20 cellular contexts compared by ENCODE assay signal in genomic region chr16:10916534-10916933, GRCh38. TPM values are rescaled to one million over a fixed set of nuclear protein-coding genes. Genes with fewer than 3 reads are reported as not detected.
"Had no signal": no experiment of that assay in that cellular context is flagged by ENCODE, and none has a peak within 500 bp of the region (broad histone marks: within the 10 kb centered on the region; RNA-seq: fewer than 3 reads in every experiment).

No MANE protein-coding gene starts in this region.

- H3K4me3 Mint-ChIP-seq: mesothelial cell of epicardium, nephron progenitor cell had no signal

- ATAC-seq: left lobe of liver had no signal

- DNase-seq: activated CD4-positive, alpha-beta T cell treated with anti-CD3 and anti-CD28 coated beads, Interleukin-2, amount 50 U/mL, for 1 hour; dermis blood vessel endothelial cell; foreskin melanocyte; glutamatergic neuron; nephron progenitor cell; nucleus accumbens; posterior cingulate gyrus; stimulated activated naive CD8-positive, alpha-beta T cell treated with anti-CD3 and anti-CD28 coated beads, Interleukin-15, Interleukin-2, amounts not matched to agents 100 U/mL and 50 U/mL, for 24 hours; T-helper 1 cell; T-helper 9 cell; uterus had no signal

- H3K9me3 ChIP-seq: spleen, tibial nerve, uterus had no signal

- H3K4me3 ChIP-seq: lung, spleen, tibial nerve, uterus had no signal

- FAIRE-seq: keratinocyte had no signal

- H3K4me1 Mint-ChIP-seq: mesothelial cell of epicardium had no signal

- H3K27me3 ChIP-seq: spleen, tibial nerve, uterus had no signal

- H3K36me3 Mint-ChIP-seq: mesothelial cell of epicardium had no signal

- H3K27ac Mint-ChIP-seq: mesothelial cell of epicardium had no signal

- H3K36me3 ChIP-seq: uterus had no signal

- H3K9me3 Mint-ChIP-seq: activated T-helper 2 cell treated with anti-CD3 and anti-CD28 coated beads, Interferon-gamma antibody, Interleukin-2, Interleukin-4, amounts not matched to agents 10 μg/mL and 5 μg/mL and 100 μg/mL, durations not matched to agents 14 hours and 24 hours and 36 hours; mesothelial cell of epicardium; nephron progenitor cell had no signal

- H3K27ac ChIP-seq: tibial nerve, uterus had no signal

RNA-seq across cellular contexts. Expression of gene CIITA, which starts 39.5 kb away (rescaled TPM):
- total RNA-seq: chondrocyte, epithelial cell of proximal tubule had no signal
